ENCODE assay signal across 8 cellular contexts in genomic region chr3:50336452-50337174, GRCh38. TPM values are rescaled to one million over a fixed set of nuclear protein-coding genes. Genes with fewer than 3 reads are reported as not detected.
DNase-seq lines count a peak whose midpoint lies in the region; ATAC-seq, FAIRE-seq and TF ChIP-seq lines count a peak whose summit lies in the region.

No MANE protein-coding gene starts in this region.

- DNase-seq in Daoy (ENCODE audit: low read depth) (peak; percentile 32), HL-60 (ENCODE audit: low read depth in 1 of 2, low spot score in 1 of 2) (no peak), ascending aorta (ENCODE audit: low spot score in 2 of 2) (no peak), left lobe of liver (ENCODE audit: low spot score) (no peak), tibial artery (no peak), RCC 7860 (ENCODE audit: low spot score) (no peak), AG08396 (ENCODE audit: low spot score) (no peak)

- peak overlapping the region; percentile 99 for H3K27ac ChIP-seq in HL-60 (replicated peaks)
- peak overlapping the region; percentile 99 for H3K27ac ChIP-seq in ascending aorta
- H3K27ac ChIP-seq in tibial artery: peak overlapping the region; percentile 98 to 99

- H3K27me3 ChIP-seq in HL-60 (ENCODE audit: insufficient read depth, poor library complexity, severe bottlenecking) (no peaks in the 10 kb centered on the region), ascending aorta (no peaks in the 10 kb centered on the region), tibial artery (no peaks in the 10 kb centered on the region)

- intact Hi-C loops in ascending aorta (cut with DNase I) (loop anchor here (1.0 kb wide), 1 partner anchor 23 kb away; the partner anchor contains the start of gene TMEM115), tibial artery (cut with DNase I; ENCODE audit: low total_unique reads) (no loop called here)

- peaks cover 25 to 70% of the 10 kb centered on the region in 2 donors for H3K4me1 ChIP-seq in ascending aorta
- H3K4me1 ChIP-seq in tibial artery: peaks cover 0 to 78% (median 58%) of the 10 kb centered on the region in 4 donors

- no peak for FAIRE-seq in RCC 7860 (lab: Jason Lieb, UNC)

- TF ChIP-seq CTCF in HL-60 (IDR thresholded peaks at IDR 0.05; ENCODE audit: insufficient read depth, low read length) (no peak), ascending aorta (IDR thresholded peaks at IDR 0.05) (no peak), tibial artery (IDR thresholded peaks at IDR 0.05) (no peak)

- peak; percentile 27 for ATAC-seq in GM21381 (IDR thresholded peaks at IDR 0.05; ENCODE audit: unreplicated experiment)
- peak; percentile 0 for ATAC-seq in left lobe of liver

- H3K36me3 ChIP-seq in ascending aorta: peaks cover 5 to 9% of the 10 kb centered on the region in 2 donors
- peaks cover 4 to 9% (median 8%) of the 10 kb centered on the region in 3 donors for H3K36me3 ChIP-seq in tibial artery

- no peaks in the 10 kb centered on the region for H3K9me3 ChIP-seq in ascending aorta
- no peaks in the 10 kb centered on the region for H3K9me3 ChIP-seq in tibial artery

- peak overlapping the region; percentile 68 for H3K4me3 ChIP-seq in HL-60 (replicated peaks; ENCODE audit: insufficient read depth, low read length)
- peak overlapping the region; percentile 72 to 96 for H3K4me3 ChIP-seq in ascending aorta
- peak overlapping the region; percentile 87 to 94 for H3K4me3 ChIP-seq in tibial artery

RNA-seq across cellular contexts. Expression of gene RASSF1, which starts 4.0 kb away (rescaled TPM):
- 12.7 and 21.2 TPM in 2 replicates for total RNA-seq in Daoy (2014; rRNA removed; shearing (Covaris generic))
- total RNA-seq in ascending aorta (34.9 TPM), left lobe of liver (6.4 TPM)

RNA-seq across cellular contexts. Expression of gene TUSC2, which starts 8.6 kb away (rescaled TPM):
- total RNA-seq in Daoy (2014; rRNA removed; shearing (Covaris generic)): 44.3 and 51.3 TPM in 2 replicates
- total RNA-seq in ascending aorta: 25.4 TPM
- total RNA-seq in left lobe of liver: 15.0 TPM

RNA-seq across cellular contexts. Expression of gene ZMYND10, which starts 8.9 kb away (rescaled TPM):
- total RNA-seq in Daoy (2014; rRNA removed; shearing (Covaris generic)): 0.06 and 0.17 TPM in 2 replicates
- total RNA-seq in ascending aorta: not detected
- total RNA-seq in left lobe of liver: 1.7 TPM

RNA-seq across cellular contexts. Expression of gene NPRL2, which starts 14.0 kb away (rescaled TPM):
- total RNA-seq in Daoy (2014; rRNA removed; shearing (Covaris generic)): 14.7 and 20.6 TPM in 2 replicates
- total RNA-seq in ascending aorta: 37.8 TPM
- total RNA-seq in left lobe of liver: 15.6 TPM

RNA-seq across cellular contexts. Expression of gene CYB561D2, which starts 14.0 kb away (rescaled TPM):
- total RNA-seq in Daoy (2014; rRNA removed; shearing (Covaris generic)): 25.3 and 28.3 TPM in 2 replicates
- total RNA-seq in ascending aorta: 20.2 TPM
- total RNA-seq in left lobe of liver: 17.9 TPM
